21 cellular contexts compared by ENCODE assay signal in the genomic region with DNA sequence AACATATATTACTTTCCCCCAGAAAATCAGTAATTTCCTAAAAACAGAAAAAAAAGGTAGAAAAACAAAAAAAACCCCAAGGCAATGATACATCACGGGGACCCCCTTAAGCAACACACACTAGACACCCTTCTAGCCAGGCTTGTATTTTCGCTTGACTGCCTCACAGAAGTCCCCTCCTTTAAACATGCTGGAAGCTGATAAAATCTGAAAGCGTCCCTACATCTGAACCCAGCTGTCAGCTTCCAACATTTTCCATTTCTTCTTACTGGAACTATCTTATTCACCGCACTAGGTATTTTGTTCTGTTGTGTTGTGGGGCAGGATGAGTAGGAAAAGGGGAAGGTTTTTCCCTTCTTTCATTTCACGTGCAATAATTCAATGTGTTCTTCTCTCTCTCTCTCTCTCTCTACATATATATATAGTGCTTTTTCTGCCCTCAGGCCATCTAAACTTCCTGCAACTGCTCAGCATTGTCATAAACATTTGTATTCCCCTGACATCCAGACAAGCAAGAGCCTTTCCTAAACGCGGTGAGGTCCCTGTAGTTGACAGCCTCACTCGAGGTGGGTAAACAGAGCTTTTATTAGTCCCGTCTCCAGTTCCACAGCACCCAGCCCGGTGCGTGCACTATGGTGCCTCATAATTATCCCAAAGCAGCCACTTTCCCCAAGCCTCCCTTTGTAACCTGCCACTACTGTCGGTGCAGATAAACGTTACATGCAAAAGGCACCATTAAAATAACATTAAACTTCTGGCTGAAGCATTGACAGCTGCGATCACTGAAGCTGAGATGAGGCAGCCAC.
A peak's percentile ranks its signal among the peaks of the same experiment; 100 is the strongest.
DNase-seq lines count a peak whose midpoint lies in the region; ATAC-seq and TF ChIP-seq lines count a peak whose summit lies in the region.
"Had no signal": no experiment of that assay in that cellular context is flagged by ENCODE, and none has a peak within 500 bp of the region (broad histone marks: within the 10 kb centered on the region; RNA-seq: fewer than 3 reads in every experiment).

No MANE protein-coding gene starts in this region.

- no peak for ATAC-seq in CD4-positive, alpha-beta T cell (ENCODE audit: poor library complexity)
- no peak for ATAC-seq in GM18870 (IDR thresholded peaks at IDR 0.05; ENCODE audit: unreplicated experiment)
- ATAC-seq: body of pancreas, heart left ventricle, HepG2, PC-3, right cardiac atrium had no signal

- DNase-seq in COR-L47 (lab: John Stamatoyannopoulos, UW) (peak; percentile 5), NCI-H1092 treated with DMSO at 0.1 percent for 48 hours (lab: John Stamatoyannopoulos, UW) (peak; percentile 81), NCI-H345 treated with DMSO at 0.1 percent for 48 hours (lab: John Stamatoyannopoulos, UW; ENCODE audit: unreplicated experiment) (peak; percentile 3), hepatocyte (ENCODE audit: low spot score) (no peak), GOT3 (lab: John Stamatoyannopoulos, UW) (no peak)
- no peak for DNase-seq in activated CD4-positive, alpha-beta T cell treated with anti-CD3 and anti-CD28 coated beads, Interleukin-2, amount 10 ng/mL, durations not matched to agents 7 days and 5 days
- DNase-seq in CD4-positive, alpha-beta T cell: no peak
- DNase-seq: activated B cell treated with CpG ODN at 0.5 μM for 24 hours; activated naive CD8-positive, alpha-beta T cell treated with anti-CD3 and anti-CD28 coated beads, Interleukin-2, amount 10 ng/mL, durations not matched to agents 7 days and 5 days; body of pancreas; CD8-positive, alpha-beta memory T cell; heart left ventricle; nucleus accumbens; PC-3; right cardiac atrium; SIG-M5; stimulated activated CD4-positive, alpha-beta T cell treated with anti-CD3 and anti-CD28 coated beads, Interleukin-15, amount 100 ng/mL, for 24 hours had no signal

- H2AFZ ChIP-seq in hepatocyte: no peak overlapping the region

- CTCF ChIA-PET in activated CD4-positive, alpha-beta T cell treated with anti-CD3 and anti-CD28 coated beads, Interleukin-2, amount 10 ng/mL, durations not matched to agents 7 days and 5 days (lab: Charles Lee): interaction anchor here (0.6 to 1.0 kb wide), 3 partner anchors 9 to 22 kb away, joined by 3 read pairs; no protein-coding TSS in a partner anchor
- CTCF ChIA-PET in CD4-positive, alpha-beta T cell (lab: Charles Lee): no interaction called here

- 39% methylated on average over 14 of the region's 14 CpGs for WGBS in hepatocyte (ENCODE audit: low lambda C conversion rate, missing lambda C conversion rate)

- H3K27ac Mint-ChIP-seq in activated CD4-positive, alpha-beta T cell treated with anti-CD3 and anti-CD28 coated beads, Interleukin-2, amount 10 ng/mL, durations not matched to agents 7 days and 5 days: no peak overlapping the region
- no peak overlapping the region for H3K27ac Mint-ChIP-seq in CD4-positive, alpha-beta T cell
- H3K27ac Mint-ChIP-seq: activated B cell treated with CpG ODN at 0.5 μM for 24 hours; activated naive CD8-positive, alpha-beta T cell treated with anti-CD3 and anti-CD28 coated beads, Interleukin-2, amount 10 ng/mL, durations not matched to agents 7 days and 5 days had no signal

- H3K36me3 ChIP-seq in hepatocyte (replicated peaks; ENCODE audit: insufficient read depth, low read depth): no peaks in the 10 kb centered on the region
- H3K36me3 ChIP-seq: thoracic aorta had no signal

- H3K27me3 Mint-ChIP-seq in activated CD4-positive, alpha-beta T cell treated with anti-CD3 and anti-CD28 coated beads, Interleukin-2, amount 10 ng/mL, durations not matched to agents 7 days and 5 days: no peaks in the 10 kb centered on the region
- no peaks in the 10 kb centered on the region for H3K27me3 Mint-ChIP-seq in CD4-positive, alpha-beta T cell
- H3K27me3 Mint-ChIP-seq: activated B cell treated with CpG ODN at 0.5 μM for 24 hours; activated naive CD8-positive, alpha-beta T cell treated with anti-CD3 and anti-CD28 coated beads, Interleukin-2, amount 10 ng/mL, durations not matched to agents 7 days and 5 days; CD8-positive, alpha-beta memory T cell had no signal

- no peaks in the 10 kb centered on the region for H3K27me3 ChIP-seq in hepatocyte
- H3K27me3 ChIP-seq in CD4-positive, alpha-beta T cell (ENCODE audit: control insufficient read depth, insufficient read depth, low read length): no peaks in the 10 kb centered on the region
- H3K27me3 ChIP-seq: body of pancreas, heart left ventricle had no signal

- no peak overlapping the region for H3K4me3 ChIP-seq in hepatocyte
- H3K4me3 ChIP-seq: body of pancreas, coronary artery, heart left ventricle, thoracic aorta had no signal

- TF ChIP-seq CTCF in hepatocyte (IDR thresholded peaks at IDR 0.05; ENCODE audit: poor library complexity): no peak
- no peak for TF ChIP-seq CTCF in CD4-positive, alpha-beta T cell (IDR thresholded peaks at IDR 0.05)

- POLR2A ChIA-PET in activated CD4-positive, alpha-beta T cell treated with anti-CD3 and anti-CD28 coated beads, Interleukin-2, amount 10 ng/mL, durations not matched to agents 7 days and 5 days (lab: Charles Lee): no interaction called here
- POLR2A ChIA-PET in CD4-positive, alpha-beta T cell (lab: Charles Lee): no interaction called here

- H3K4me2 ChIP-seq in hepatocyte: peak overlapping the region; percentile 16

- H3K36me3 Mint-ChIP-seq in activated CD4-positive, alpha-beta T cell treated with anti-CD3 and anti-CD28 coated beads, Interleukin-2, amount 10 ng/mL, durations not matched to agents 7 days and 5 days (ENCODE audit: low read depth): no peaks in the 10 kb centered on the region
- H3K36me3 Mint-ChIP-seq in CD4-positive, alpha-beta T cell (ENCODE audit: low read depth): peaks cover 23% of the 10 kb centered on the region
- H3K36me3 Mint-ChIP-seq: activated naive CD8-positive, alpha-beta T cell treated with anti-CD3 and anti-CD28 coated beads, Interleukin-2, amount 10 ng/mL, durations not matched to agents 7 days and 5 days had no signal

- H4K20me1 ChIP-seq in hepatocyte (ENCODE audit: insufficient read depth, poor library complexity, severe bottlenecking): no peaks in the 10 kb centered on the region

- peaks cover 13% of the 10 kb centered on the region for H3K4me1 ChIP-seq in hepatocyte (ENCODE audit: insufficient read depth)

- intact Hi-C loops in CD4-positive, alpha-beta T cell (cut with DNase I, micrococcal nuclease): no loop called here

- H3K79me2 ChIP-seq in hepatocyte: no peaks in the 10 kb centered on the region

- H3K9me2 ChIP-seq in hepatocyte (replicated peaks; ENCODE audit: insufficient read depth): no peaks in the 10 kb centered on the region

- H3K27ac ChIP-seq in hepatocyte: no peak overlapping the region
- H3K27ac ChIP-seq in CD4-positive, alpha-beta T cell (ENCODE audit: low read depth, low read length): no peak overlapping the region
- H3K27ac ChIP-seq: body of pancreas, coronary artery, heart left ventricle, thoracic aorta had no signal

- no peaks in the 10 kb centered on the region for H3K9me3 Mint-ChIP-seq in activated CD4-positive, alpha-beta T cell treated with anti-CD3 and anti-CD28 coated beads, Interleukin-2, amount 10 ng/mL, durations not matched to agents 7 days and 5 days
- H3K9me3 Mint-ChIP-seq in CD4-positive, alpha-beta T cell: no peaks in the 10 kb centered on the region
- H3K9me3 Mint-ChIP-seq: activated B cell treated with CpG ODN at 0.5 μM for 24 hours; activated naive CD8-positive, alpha-beta T cell treated with anti-CD3 and anti-CD28 coated beads, Interleukin-2, amount 10 ng/mL, durations not matched to agents 7 days and 5 days; CD8-positive, alpha-beta memory T cell had no signal

- H3K4me3 Mint-ChIP-seq in activated CD4-positive, alpha-beta T cell treated with anti-CD3 and anti-CD28 coated beads, Interleukin-2, amount 10 ng/mL, durations not matched to agents 7 days and 5 days: no peak overlapping the region
- no peak overlapping the region for H3K4me3 Mint-ChIP-seq in CD4-positive, alpha-beta T cell
- H3K4me3 Mint-ChIP-seq: activated B cell treated with CpG ODN at 0.5 μM for 24 hours; activated naive CD8-positive, alpha-beta T cell treated with anti-CD3 and anti-CD28 coated beads, Interleukin-2, amount 10 ng/mL, durations not matched to agents 7 days and 5 days; CD8-positive, alpha-beta memory T cell had no signal

- H3K4me1 Mint-ChIP-seq in activated CD4-positive, alpha-beta T cell treated with anti-CD3 and anti-CD28 coated beads, Interleukin-2, amount 10 ng/mL, durations not matched to agents 7 days and 5 days: no peaks in the 10 kb centered on the region
- H3K4me1 Mint-ChIP-seq in CD4-positive, alpha-beta T cell (ENCODE audit: low read depth): no peaks in the 10 kb centered on the region
- H3K4me1 Mint-ChIP-seq: activated B cell treated with CpG ODN at 0.5 μM for 24 hours; activated naive CD8-positive, alpha-beta T cell treated with anti-CD3 and anti-CD28 coated beads, Interleukin-2, amount 10 ng/mL, durations not matched to agents 7 days and 5 days; CD8-positive, alpha-beta memory T cell had no signal

- H3K9me3 ChIP-seq in hepatocyte (ENCODE audit: low read depth): no peaks in the 10 kb centered on the region
- no peaks in the 10 kb centered on the region for H3K9me3 ChIP-seq in CD4-positive, alpha-beta T cell (ENCODE audit: control insufficient read depth, low read length)
- H3K9me3 ChIP-seq: body of pancreas, heart left ventricle, thoracic aorta had no signal

Comparison
In these comparisons a context has a peak if more than half of its experiments do, and no peak if none do; other contexts are left out.
1. DNase-seq: peak in COR-L47 (single experiment), NCI-H1092 treated with DMSO at 0.1 percent for 48 hours (single experiment) and NCI-H345 treated with DMSO at 0.1 percent for 48 hours (single experiment); none in hepatocyte (single experiment), GOT3 (single experiment), activated CD4-positive, alpha-beta T cell treated with anti-CD3 and anti-CD28 coated beads, Interleukin-2, amount 10 ng/mL, durations not matched to agents 7 days and 5 days (single experiment) and CD4-positive, alpha-beta T cell (0 of 10).